Comparison of ENCODE assay signal across 20 cellular contexts in the genomic region with DNA sequence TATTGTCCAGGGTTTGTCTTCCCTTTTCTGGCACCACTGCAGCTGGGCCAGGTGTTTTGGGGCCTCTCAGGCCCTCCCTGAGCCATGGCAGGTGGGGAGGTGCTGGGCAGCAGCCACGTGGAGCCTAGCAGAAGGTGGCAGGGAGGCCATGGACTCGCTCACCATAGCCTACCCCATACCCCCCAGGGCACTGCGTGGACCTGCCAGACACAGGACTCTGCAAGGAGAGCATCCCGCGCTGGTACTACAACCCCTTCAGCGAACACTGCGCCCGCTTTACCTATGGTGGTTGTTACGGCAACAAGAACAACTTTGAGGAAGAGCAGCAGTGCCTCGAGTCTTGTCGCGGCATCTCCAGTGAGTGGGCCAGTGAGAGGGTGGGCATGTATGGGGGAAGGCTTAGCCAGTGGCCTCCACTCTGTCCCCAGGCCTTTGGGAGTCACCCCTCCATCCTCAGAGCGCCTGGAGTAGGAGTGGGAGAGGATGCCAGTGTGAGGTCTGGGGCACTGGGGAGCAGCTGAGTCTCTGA. TPM values are rescaled to one million over a fixed set of nuclear protein-coding genes. Genes with fewer than 3 reads are reported as not detected.
"Had no signal": no experiment of that assay in that cellular context is flagged by ENCODE, and none has a peak within 500 bp of the region (broad histone marks: within the 10 kb centered on the region; RNA-seq: fewer than 3 reads in every experiment).

No MANE protein-coding gene starts in this region.

- H3K27me3 Mint-ChIP-seq: activated B cell treated with CpG ODN at 0.5 μM for 24 hours; activated naive CD4-positive, alpha-beta T cell treated with anti-CD3 and anti-CD28 coated beads, Interleukin-2, amount 50 U/mL, for 24 hours; central memory CD8-positive, alpha-beta T cell had no signal

- H3K27ac ChIP-seq: ovary, uterus had no signal

- H3K36me3 Mint-ChIP-seq: activated naive CD4-positive, alpha-beta T cell treated with anti-CD3 and anti-CD28 coated beads, Interleukin-2, amount 50 U/mL, for 24 hours; brain had no signal

- H3K4me3 Mint-ChIP-seq: activated B cell treated with CpG ODN at 0.5 μM for 24 hours; activated naive CD4-positive, alpha-beta T cell treated with anti-CD3 and anti-CD28 coated beads, Interleukin-2, amount 50 U/mL, for 24 hours; brain; central memory CD8-positive, alpha-beta T cell; nephron progenitor cell had no signal

- ATAC-seq: left ventricle myocardium superior had no signal

- H3K4me3 ChIP-seq: ovary, uterus had no signal

- H3K9me3 Mint-ChIP-seq: activated B cell treated with CpG ODN at 0.5 μM for 24 hours; activated naive CD4-positive, alpha-beta T cell treated with anti-CD3 and anti-CD28 coated beads, Interleukin-2, amount 50 U/mL, for 24 hours; activated T-helper 2 cell treated with anti-CD3 and anti-CD28 coated beads, Interferon-gamma antibody, Interleukin-2, Interleukin-4, amounts not matched to agents 10 μg/mL and 5 μg/mL and 100 μg/mL, durations not matched to agents 14 hours and 24 hours and 36 hours; central memory CD8-positive, alpha-beta T cell; nephron progenitor cell had no signal

- H3K9me3 ChIP-seq: ovary, uterus had no signal

- H3K4me1 ChIP-seq: uterus had no signal

- H3K27me3 ChIP-seq: ovary, uterus had no signal

- H3K36me3 ChIP-seq: ovary, uterus had no signal

- DNase-seq: activated B cell treated with CpG ODN at 0.5 μM for 24 hours; activated CD4-positive, alpha-beta T cell treated with anti-CD3 and anti-CD28 coated beads, Interleukin-2, amount 50 U/mL, for 1 hour; activated T-cell treated with anti-CD3 and anti-CD28 coated beads for 4 hours; amniotic stem cell; effector memory CD4-positive, alpha-beta T cell; left ventricle myocardium superior; mesenchymal stem cell; nephron progenitor cell; ovary; stimulated activated CD4-positive, alpha-beta T cell treated with anti-CD3 and anti-CD28 coated beads, Interleukin-15, amount 100 ng/mL, for 24 hours; stimulated activated CD4-positive, alpha-beta T cell treated with anti-CD3 and anti-CD28 coated beads, Interleukin-4, amount 100 ng/mL, for 4 hours; uterus had no signal

- H3K27ac Mint-ChIP-seq: activated B cell treated with CpG ODN at 0.5 μM for 24 hours; activated naive CD4-positive, alpha-beta T cell treated with anti-CD3 and anti-CD28 coated beads, Interleukin-2, amount 50 U/mL, for 24 hours; activated T-helper 2 cell treated with anti-CD3 and anti-CD28 coated beads, Interferon-gamma antibody, Interleukin-2, Interleukin-4, amounts not matched to agents 10 μg/mL and 5 μg/mL and 100 μg/mL, durations not matched to agents 14 hours and 24 hours and 36 hours; brain; nephron progenitor cell had no signal

RNA-seq across cellular contexts. Expression of a gene that starts 18.3 kb away (rescaled TPM):
- total RNA-seq: left ventricle myocardium superior had no signal

RNA-seq across cellular contexts. Expression of a gene that starts 27.3 kb away (rescaled TPM):
- total RNA-seq: activated CD8-positive, alpha-beta memory T cell treated with anti-CD3 and anti-CD28 coated beads for 36 hours; activated T-helper 2 cell treated with anti-CD3 and anti-CD28 coated beads, Interferon-gamma antibody, Interleukin-2, Interleukin-4, amounts not matched to agents 10 μg/mL and 5 μg/mL and 100 μg/mL, durations not matched to agents 14 hours and 24 hours and 36 hours; kidney epithelial cell; left ventricle myocardium superior; renal cortical epithelial cell; T-helper 1 cell treated with Interleukin-12 subunit alpha and Interleukin-12 subunit beta and Interleukin-4 antibody, amounts not matched to agents 30 ng/mL and 1 ng/mL, for 36 hours; uterus had no signal
- polyA plus RNA-seq: ovary had no signal
